9 cellular contexts compared by ENCODE assay signal in genomic region chr10:69333205-69333604, GRCh38. TPM values are rescaled to one million over a fixed set of nuclear protein-coding genes. Genes with fewer than 3 reads are reported as not detected.
DNase-seq lines count a peak whose midpoint lies in the region; ATAC-seq, FAIRE-seq and TF ChIP-seq lines count a peak whose summit lies in the region.
"Had no signal": no experiment of that assay in that cellular context is flagged by ENCODE, and none has a peak within 500 bp of the region (broad histone marks: within the 10 kb centered on the region; RNA-seq: fewer than 3 reads in every experiment).

No MANE protein-coding gene starts in this region.

- FAIRE-seq in bronchial epithelial cell (lab: Jason Lieb, UNC): no peak

- H3K4me1 ChIP-seq in HEK293 (ENCODE audit: control insufficient read depth, insufficient read depth, low read length): peaks cover 6% of the 10 kb centered on the region
- peaks cover 63 to 100% (median 90%) of the 10 kb centered on the region in 4 donors for H3K4me1 ChIP-seq in stomach

- WGBS in stomach, 5 donors: 23 to 35% (median 28%) methylated on average over 2 to 3 of the region's 3 CpGs

- in situ Hi-C loops in KBM-7 (cut with MboI; ENCODE audit: low pct_unique_long_range_greater_than_20kb, low sequenced_read_pairs): no loop called here

- DNase-seq in bronchial epithelial cell (ENCODE audit: low read depth) (peak; percentile 74), iPS-NIHi7 (ENCODE audit: extremely low spot score) (peak; percentile 72), stomach (peak; percentile 84), COLO829 (ENCODE audit: low spot score) (no peak), KBM-7 (no peak), NCI-H1436 (lab: John Stamatoyannopoulos, UW) (no peak)
- DNase-seq: activated T-cell treated with anti-CD3 and anti-CD28 coated beads, Interleukin-2, amount 50 U/mL, for 1 hour had no signal

- no peak overlapping the region for H3K27ac ChIP-seq in HEK293 (ENCODE audit: extremely low read depth, low read depth, low read length)
- peak overlapping the region; percentile 66 to 86 (median 79) for H3K27ac ChIP-seq in stomach

- CTCF ChIA-PET in HEK293 (lab: Yijun Ruan, JAX): interaction anchor here (0.6 to 0.9 kb wide), 3 partner anchors 11 to 715 kb away, joined by 3 read pairs; no protein-coding TSS in a partner anchor

- peaks cover 0 to 5% of the 10 kb centered on the region in 2 experiments; a peak in 2 of 3 replicates for H3K36me3 ChIP-seq in HEK293 (ENCODE audit: control insufficient read depth in 2 of 2, insufficient read depth in 1 of 2, low read length in 2 of 2)
- H3K36me3 ChIP-seq in bronchial epithelial cell (ENCODE audit: control insufficient read depth, insufficient read depth, low read length): peaks cover 11% of the 10 kb centered on the region
- peaks cover 0 to 21% (median 0%) of the 10 kb centered on the region in 4 donors for H3K36me3 ChIP-seq in stomach

- intact Hi-C loops in stomach (cut with DNase I; ENCODE audit: low total_unique reads): no loop called here

- TF ChIP-seq EP300 in stomach (IDR thresholded peaks at IDR 0.05): no peak

- POLR2A ChIA-PET in HEK293 (lab: Yijun Ruan, JAX): interaction anchor here (2.4 kb wide), 1 partner anchor 14 kb away, joined by 6 read pairs; no protein-coding TSS in a partner anchor

- TF ChIP-seq CTCF in HEK293 (tag by site-specific recombination; IDR thresholded peaks at IDR 0.05): no peak
- peak; percentile 62 for TF ChIP-seq CTCF in bronchial epithelial cell (IDR thresholded peaks at IDR 0.05; ENCODE audit: insufficient read depth, low read length, severe bottlenecking)
- TF ChIP-seq CTCF in stomach (IDR thresholded peaks at IDR 0.05): peak in 4 of 7 experiments; percentile 21 to 54 (median 31)

- TF ChIP-seq POLR2A in stomach (IDR thresholded peaks at IDR 0.05): no peak

- no peak overlapping the region for H3K4me3 ChIP-seq in HEK293 (ENCODE audit: low read depth, low read length)
- H3K4me3 ChIP-seq in bronchial epithelial cell (ENCODE audit: low read depth, low read length): no peak overlapping the region
- peak overlapping the region in 1 of 4 donors; percentile 4 for H3K4me3 ChIP-seq in stomach

- H3K27me3 ChIP-seq in bronchial epithelial cell (ENCODE audit: control insufficient read depth, insufficient read depth, low read length) (no peaks in the 10 kb centered on the region), stomach (no peaks in the 10 kb centered on the region)

- H3K9me3 ChIP-seq in HEK293 (ENCODE audit: control insufficient read depth, insufficient read depth, low read depth, low read length) (no peaks in the 10 kb centered on the region), stomach (no peaks in the 10 kb centered on the region)

- ATAC-seq in GM18868 (IDR thresholded peaks at IDR 0.05; ENCODE audit: unreplicated experiment): no peak

TF ChIP-seq in HEK293, 187 proteins besides CTCF, POLR2A, EP300 and RAD21:
- TF ChIP-seq ZBTB20 (tag by site-specific recombination; IDR thresholded peaks at IDR 0.05) (no peak), ZNF184 (tag by site-specific recombination; IDR thresholded peaks at IDR 0.05) (no peak), ZNF341 (tag by site-specific recombination; IDR thresholded peaks at IDR 0.05; ENCODE audit: low read depth) (0 out of 2 replicates have a peak, but pooled peaks have one; percentile 24), ZNF670 (tag by site-specific recombination; IDR thresholded peaks at IDR 0.05; ENCODE audit: low read depth) (no peak)

RNA-seq across cellular contexts. Expression of gene HK1, which starts 54.9 kb away (rescaled TPM):
- 170 and 182 TPM in 2 replicates for total RNA-seq in bronchial epithelial cell
- 10 to 100 TPM; 32.7 to 60.9 (median 54.5) TPM for total RNA-seq in stomach
- polyA plus RNA-seq in stomach: 10 to 100 TPM; 42.6 to 48.0 (median 43.7) TPM

Comparison
In these comparisons a context has a peak if more than half of its experiments do, and no peak if none do; other contexts are left out.
1. DNase-seq: peak in bronchial epithelial cell (single experiment), iPS-NIHi7 (single experiment) and stomach (single experiment); none in COLO829 (single experiment), KBM-7 (single experiment) and NCI-H1436 (single experiment).